Comparison of ENCODE assay signal across 18 cellular contexts in genomic region chr12:65343801-65344200, GRCh38.
DNase-seq lines count a peak whose midpoint lies in the region; ATAC-seq and TF ChIP-seq lines count a peak whose summit lies in the region.
"Had no signal": no experiment of that assay in that cellular context is flagged by ENCODE, and none has a peak within 500 bp of the region (broad histone marks: within the 10 kb centered on the region; RNA-seq: fewer than 3 reads in every experiment).

No MANE protein-coding gene starts in this region.

- H3K9ac ChIP-seq in HCT116 (ENCODE audit: low read length), result no peak overlapping the region

- TF ChIP-seq POLR2A in HCT116 (IDR thresholded peaks at IDR 0.05; ENCODE audit: borderline replicate concordance, extremely low read depth, insufficient read depth, insufficient read length), result no peak

- peak overlapping the region; percentile 4 for H3K27ac Mint-ChIP-seq in nephron progenitor cell
- no peak overlapping the region for H3K27ac Mint-ChIP-seq in CD4-positive, alpha-beta memory T cell
- H3K27ac Mint-ChIP-seq: B cell; CD4-positive, alpha-beta T cell; H9; HFFc6 had no signal

- H3K4me1 Mint-ChIP-seq in nephron progenitor cell, result peaks cover 5% of the 10 kb centered on the region
- H3K4me1 Mint-ChIP-seq in CD4-positive, alpha-beta memory T cell, result no peaks in the 10 kb centered on the region
- H3K4me1 Mint-ChIP-seq: B cell, H9 had no signal

- H3K27ac ChIP-seq in HCT116 (ENCODE audit: low read depth, low read length), result no peak overlapping the region
- no peak overlapping the region for H3K27ac ChIP-seq in CD4-positive, alpha-beta memory T cell (ENCODE audit: low read depth, low read length)
- H3K27ac ChIP-seq: HL-60 had no signal

- H3K27me3 ChIP-seq in HCT116 (ENCODE audit: insufficient read depth, low read length), result no peaks in the 10 kb centered on the region
- no peaks in the 10 kb centered on the region for H3K27me3 ChIP-seq in CD4-positive, alpha-beta memory T cell (ENCODE audit: insufficient read depth, low read length)

- peaks cover 22% of the 10 kb centered on the region for H3K9me3 Mint-ChIP-seq in nephron progenitor cell
- peaks cover 0 to 10% (median 0%) of the 10 kb centered on the region in 8 donors for H3K9me3 Mint-ChIP-seq in CD4-positive, alpha-beta memory T cell
- H3K9me3 Mint-ChIP-seq: CD4-positive, alpha-beta T cell had no signal

- no peaks in the 10 kb centered on the region for H3K36me3 ChIP-seq in HCT116 (ENCODE audit: control insufficient read depth in 1 of 2, insufficient read depth in 2 of 2, low read length in 2 of 2)
- H3K36me3 ChIP-seq in CD4-positive, alpha-beta memory T cell (ENCODE audit: insufficient read depth, low read length), result no peaks in the 10 kb centered on the region

- no peak overlapping the region for H3K4me3 Mint-ChIP-seq in nephron progenitor cell
- H3K4me3 Mint-ChIP-seq in CD4-positive, alpha-beta memory T cell, result no peak overlapping the region
- H3K4me3 Mint-ChIP-seq: B cell; CD4-positive, alpha-beta T cell; H9; HFFc6 had no signal

- in situ Hi-C loops in G401 (cut with HindIII; ENCODE audit: low sequenced_read_pairs), result no loop called here

- DNase-seq in G401 (ENCODE audit: low spot score) (peak; percentile 41), HCT116 (ENCODE audit: low read depth, low spot score) (no peak), cerebellar cortex (ENCODE audit: low spot score) (peak; percentile 66), nephron progenitor cell (no peak), putamen (ENCODE audit: low spot score) (no peak)
- DNase-seq in CD4-positive, alpha-beta memory T cell, result no peak
- DNase-seq: C1 segment of cervical spinal cord; CD4-positive, alpha-beta T cell; DMS153; DMS79 treated with DMSO at 0.1 percent for 48 hours; EL; GF-D8; H9; HFFc6 had no signal

- no TSS peak for BruUV-seq in HCT116 (replicated peaks; lab: Mats Ljungman, UMichigan)

- CTCF ChIA-PET in HCT116 (lab: Charles Lee), result no interaction called here
- CTCF ChIA-PET in CD4-positive, alpha-beta memory T cell (lab: Charles Lee; ENCODE audit: partially characterized antibody), result no interaction called here

- no peaks in the 10 kb centered on the region for H3K9me2 ChIP-seq in HCT116 (ENCODE audit: insufficient read depth)

- no peaks in the 10 kb centered on the region for H4K20me1 ChIP-seq in HCT116 (ENCODE audit: insufficient read depth)

- H2AFZ ChIP-seq in HCT116 (ENCODE audit: low read depth, low read length, poor library complexity, severe bottlenecking), result peak overlapping the region; percentile 37

- peaks cover 13 to 15% of the 10 kb centered on the region in 2 experiments; a peak in 3 of 4 replicates for H3K4me1 ChIP-seq in HCT116 (ENCODE audit: control insufficient read depth in 1 of 2, insufficient read depth in 2 of 2, low read length in 2 of 2)
- no peaks in the 10 kb centered on the region for H3K4me1 ChIP-seq in CD4-positive, alpha-beta memory T cell (ENCODE audit: insufficient read depth, low read length)

- intact Hi-C loops in HCT116 (cut with micrococcal nuclease), result no loop called here
- intact Hi-C loops in CD4-positive, alpha-beta memory T cell (cut with micrococcal nuclease), result no loop called here

- H3K4me2 ChIP-seq in HCT116 (ENCODE audit: low read length), result no peak overlapping the region

- TF ChIP-seq CTCF in HCT116 (IDR thresholded peaks at IDR 0.05 in 2 of 3, conservative IDR thresholded peaks at IDR 0.05 in 1 of 3; ENCODE audit: borderline replicate concordance in 1 of 3, insufficient read depth in 1 of 3, low read depth in 2 of 3, low read length in 2 of 3) (no peak), nephron progenitor cell (IDR thresholded peaks at IDR 0.05) (no peak)

- H3K36me3 Mint-ChIP-seq in nephron progenitor cell (ENCODE audit: low read depth), result peaks cover 4% of the 10 kb centered on the region
- no peaks in the 10 kb centered on the region for H3K36me3 Mint-ChIP-seq in CD4-positive, alpha-beta memory T cell

- H3K27me3 Mint-ChIP-seq in nephron progenitor cell (ENCODE audit: low read depth, poor library complexity), result no peaks in the 10 kb centered on the region
- H3K27me3 Mint-ChIP-seq in CD4-positive, alpha-beta memory T cell, result peaks cover 0 to 2% of the 10 kb centered on the region in 2 donors
- H3K27me3 Mint-ChIP-seq: CD4-positive, alpha-beta T cell had no signal

- no peak overlapping the region for H3K4me3 ChIP-seq in HCT116 (replicated peaks in 1 of 2; ENCODE audit: low read depth in 1 of 2, low read length in 2 of 2)
- no peak overlapping the region for H3K4me3 ChIP-seq in CD4-positive, alpha-beta memory T cell (ENCODE audit: low read length in 2 of 2)

- TF ChIP-seq RAD21 in HCT116 (IDR thresholded peaks at IDR 0.05; ENCODE audit: low read depth), result no peak

- RAD21 ChIA-PET in HCT116 (lab: Charles Lee; ENCODE audit: low non-redundant PET in 1 of 2, low total read pairs in 2 of 2, uncharacterized antibody in 2 of 2, unreplicated experiment in 2 of 2), result no interaction called here

- no peak for ATAC-seq in HCT116
- ATAC-seq in HG02759 (IDR thresholded peaks at IDR 0.05; ENCODE audit: unreplicated experiment), result no peak
- ATAC-seq in HG02870 (IDR thresholded peaks at IDR 0.05; ENCODE audit: unreplicated experiment), result no peak

- POLR2A ChIA-PET in HCT116 (lab: Charles Lee), result no interaction called here
- POLR2A ChIA-PET in CD4-positive, alpha-beta memory T cell (lab: Charles Lee; ENCODE audit: partially characterized antibody), result no interaction called here

- H3K9me3 ChIP-seq in HCT116 (ENCODE audit: control insufficient read depth in 1 of 2, insufficient read depth in 1 of 2, low read depth in 1 of 2, low read length in 2 of 2), result no peaks in the 10 kb centered on the region
- H3K9me3 ChIP-seq in CD4-positive, alpha-beta memory T cell (ENCODE audit: control insufficient read depth in 1 of 2, low read length in 2 of 2), result no peaks in the 10 kb centered on the region

- no peaks in the 10 kb centered on the region for H3K79me2 ChIP-seq in HCT116 (ENCODE audit: insufficient read depth, low read length)

TF ChIP-seq in HCT116, 20 proteins besides CTCF, POLR2A, EP300 and RAD21:
- TF ChIP-seq ZBTB33 (IDR thresholded peaks at IDR 0.05; ENCODE audit: extremely low read depth, insufficient replicate concordance, low read length) (no peak), ZNF274 (IDR thresholded peaks at IDR 0.05; ENCODE audit: low read depth, low read length) (no peak), FOSL1 (IDR thresholded peaks at IDR 0.05; ENCODE audit: low read depth) (no peak), POLR2AphosphoS5 (IDR thresholded peaks at IDR 0.05; ENCODE audit: low read depth, low read length) (no peak), EGR1 (IDR thresholded peaks at IDR 0.05; ENCODE audit: low read depth) (no peak), MAX (IDR thresholded peaks at IDR 0.05) (no peak), JUND (IDR thresholded peaks at IDR 0.05) (no peak), CBX3 (IDR thresholded peaks at IDR 0.05; ENCODE audit: low read depth) (no peak), SRF (IDR thresholded peaks at IDR 0.05; ENCODE audit: low read depth) (no peak), SIN3A (IDR thresholded peaks at IDR 0.05; ENCODE audit: low read depth) (no peak), TCF7L2 (IDR thresholded peaks at IDR 0.05; ENCODE audit: borderline replicate concordance, extremely low read depth, insufficient read depth, insufficient read length) (no peak), ELF1 (IDR thresholded peaks at IDR 0.05; ENCODE audit: borderline replicate concordance, low read depth) (no peak), CEBPB (IDR thresholded peaks at IDR 0.05; ENCODE audit: low read depth) (no peak), REST (IDR thresholded peaks at IDR 0.05; ENCODE audit: low read depth) (no peak), YY1 (IDR thresholded peaks at IDR 0.05; ENCODE audit: extremely low read depth, insufficient replicate concordance, low read depth, low read length) (no peak)

Comparison
In these comparisons a context has a peak if more than half of its experiments do, and no peak if none do; other contexts are left out.
1. DNase-seq: peak in G401 (single experiment) and cerebellar cortex (single experiment); none in HCT116 (single experiment), nephron progenitor cell (single experiment), putamen (single experiment) and CD4-positive, alpha-beta memory T cell (0 of 5).